Comparison of ENCODE assay signal across 11 cellular contexts in the genomic region with DNA sequence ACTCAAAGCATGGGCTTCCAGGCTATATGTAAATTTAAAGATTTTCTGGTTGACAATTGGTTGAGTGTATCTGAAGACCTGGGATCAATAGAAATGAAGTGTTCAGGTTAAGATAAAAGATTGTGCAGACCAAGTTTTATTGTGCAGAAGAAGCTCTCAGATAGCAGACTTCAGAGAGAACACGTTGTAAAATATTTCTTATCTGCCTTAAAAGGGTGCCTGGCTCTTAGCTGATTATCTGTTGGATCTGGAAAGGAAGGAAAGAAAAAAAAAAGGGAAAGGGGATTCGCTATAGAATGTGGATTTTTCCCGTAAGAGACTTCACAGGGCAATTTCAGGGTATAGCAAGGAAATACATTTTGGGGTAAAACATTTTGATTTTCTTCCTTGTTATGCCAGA.
"Had no signal": no experiment of that assay in that cellular context is flagged by ENCODE, and none has a peak within 500 bp of the region (broad histone marks: within the 10 kb centered on the region; RNA-seq: fewer than 3 reads in every experiment).

No MANE protein-coding gene starts in this region.

- DNase-seq: GM23248, GOT3, H7, H9, HCEC 1CT, HFFc6 had no signal

- H3K4me2 ChIP-seq: GM23338 had no signal

- H3K4me1 ChIP-seq: HAP-1 had no signal

- ATAC-seq: GM23338, HCT116 had no signal

- H3K36me3 ChIP-seq: HAP-1 had no signal

- H3K27ac ChIP-seq: GM23248 had no signal

- H2AFZ ChIP-seq: GM23248, GM23338 had no signal

- FAIRE-seq: H1, H54 had no signal

- H3K4me3 ChIP-seq: GM23248, GM23338, HAP-1 had no signal

- H3K9ac ChIP-seq: GM23248 had no signal

- H3K9me3 ChIP-seq: HAP-1 had no signal
